Comparison of ENCODE assay signal across 9 cellular contexts in genomic region chr19:50556236-50557008, GRCh38. TPM values are rescaled to one million over a fixed set of nuclear protein-coding genes. Genes with fewer than 3 reads are reported as not detected.
DNase-seq lines count a peak whose midpoint lies in the region; ATAC-seq and TF ChIP-seq lines count a peak whose summit lies in the region.
"Had no signal": no experiment of that assay in that cellular context is flagged by ENCODE, and none has a peak within 500 bp of the region (broad histone marks: within the 10 kb centered on the region; RNA-seq: fewer than 3 reads in every experiment).

No MANE protein-coding gene starts in this region.

- no peak for ATAC-seq in HG03565 (IDR thresholded peaks at IDR 0.05; ENCODE audit: unreplicated experiment)

- peak overlapping the region; percentile 35 for H2BK12ac ChIP-seq in neuronal stem cell (ENCODE audit: low read length)

- H4K91ac ChIP-seq in neuronal stem cell (ENCODE audit: low read depth, low read length, poor library complexity): peak overlapping the region; percentile 94

- H4K8ac ChIP-seq in neuronal stem cell (ENCODE audit: low read depth, low read length): no peak overlapping the region

- peak overlapping the region; percentile 87 for H3K4me2 ChIP-seq in neuronal stem cell (ENCODE audit: insufficient read depth, low read length, poor library complexity, severe bottlenecking)

- H3K36me3 ChIP-seq in neuronal stem cell (replicated peaks in 1 of 2; ENCODE audit: control insufficient read depth in 2 of 2, insufficient read depth in 2 of 2, low read length in 2 of 2): peaks cover 9 to 25% of the 10 kb centered on the region in 2 donors
- H3K36me3 ChIP-seq in stomach smooth muscle (ENCODE audit: control insufficient read depth in 2 of 2, insufficient read depth in 2 of 2, low read length in 2 of 2): no peaks in the 10 kb centered on the region

- H3K4me1 ChIP-seq in neuronal stem cell (ENCODE audit: control insufficient read depth in 2 of 2, insufficient read depth in 1 of 2, low read depth in 1 of 2, low read length in 2 of 2) (peaks cover 13 to 29% of the 10 kb centered on the region in 2 donors), stomach smooth muscle (ENCODE audit: control insufficient read depth, insufficient read depth, low read length) (peaks cover 9% of the 10 kb centered on the region)

- peak overlapping the region; percentile 47 to 54 for H3K4me3 ChIP-seq in foreskin fibroblast (ENCODE audit: low read depth in 1 of 2, low read length in 2 of 2)
- peak overlapping the region in 1 of 2 donors; percentile 58 for H3K4me3 ChIP-seq in neuronal stem cell (ENCODE audit: low read length in 2 of 2)
- H3K4me3 ChIP-seq in stomach smooth muscle (ENCODE audit: low read length in 2 of 2): peak overlapping the region; percentile 60 to 68

- H3K9me3 ChIP-seq in neuronal stem cell (replicated peaks in 1 of 2; ENCODE audit: control insufficient read depth in 2 of 2, insufficient read depth in 1 of 2, low read depth in 1 of 2, low read length in 2 of 2) (no peaks in the 10 kb centered on the region), stomach smooth muscle (ENCODE audit: control insufficient read depth in 2 of 2, low read length in 2 of 2) (no peaks in the 10 kb centered on the region)

- peak overlapping the region; percentile 47 for H2BK120ac ChIP-seq in neuronal stem cell (ENCODE audit: low read depth, low read length)

- H3K27ac ChIP-seq in C4-2B: no peak overlapping the region
- peak overlapping the region; percentile 83 for H3K27ac ChIP-seq in neuronal stem cell (replicated peaks; ENCODE audit: low read length)
- H3K27ac ChIP-seq in stomach smooth muscle (ENCODE audit: low read length): no peak overlapping the region

- H3K9ac ChIP-seq in neuronal stem cell (ENCODE audit: low read depth, low read length, poor library complexity) (peak overlapping the region; percentile 91), stomach smooth muscle (ENCODE audit: low read length in 2 of 2) (no peak overlapping the region)

- H3K14ac ChIP-seq in neuronal stem cell (ENCODE audit: low read length): peak overlapping the region; percentile 75

- H2BK5ac ChIP-seq in neuronal stem cell (ENCODE audit: low read length): peak overlapping the region; percentile 71

- H2AFZ ChIP-seq in neuronal stem cell (ENCODE audit: low read length): no peak overlapping the region

- DNase-seq in HT-29 (ENCODE audit: low spot score) (peak; percentile 78), foreskin fibroblast (peak; percentile 48 to 84), neuronal stem cell (ENCODE audit: low spot score) (peak; percentile 92)
- DNase-seq in activated effector memory CD4-positive, alpha-beta T cell treated with anti-CD3 and anti-CD28 coated beads, Interleukin-2, amount 50 U/mL, for 16 hours: peak; percentile 90

- peak overlapping the region; percentile 97 for H2AK5ac ChIP-seq in neuronal stem cell (ENCODE audit: low read depth, low read length)

- H3K4ac ChIP-seq in neuronal stem cell (ENCODE audit: low read length): peak overlapping the region; percentile 91

- H2BK15ac ChIP-seq in neuronal stem cell (ENCODE audit: low read length): peak overlapping the region; percentile 90

- H3K79me1 ChIP-seq in neuronal stem cell (ENCODE audit: low read depth, low read length): peaks cover 28% of the 10 kb centered on the region

- peak; percentile 98 for TF ChIP-seq CTCF in C4-2B (conservative IDR thresholded peaks at IDR 0.05)
- TF ChIP-seq CTCF in foreskin fibroblast (IDR thresholded peaks at IDR 0.05; ENCODE audit: low read depth, low read length): peak; percentile 91

- no peaks in the 10 kb centered on the region for H3K27me3 ChIP-seq in neuronal stem cell (ENCODE audit: control insufficient read depth in 3 of 3, insufficient read depth in 3 of 3, low read depth in 1 of 3, low read length in 3 of 3)
- peaks cover 48 to 51% of the 10 kb centered on the region in 2 donors for H3K27me3 ChIP-seq in stomach smooth muscle (ENCODE audit: control insufficient read depth in 1 of 2, insufficient read depth in 2 of 2, low read length in 2 of 2)

- peak overlapping the region; percentile 98 for H3K18ac ChIP-seq in neuronal stem cell (ENCODE audit: low read length)

- TF ChIP-seq POLR2A in Raji (IDR thresholded peaks at IDR 0.05; ENCODE audit: insufficient read depth, low read depth, low read length): 0 out of 2 replicates have a peak, but pooled peaks have one; percentile 26

- H3K23ac ChIP-seq in neuronal stem cell (ENCODE audit: low read depth, low read length, poor library complexity): peak overlapping the region; percentile 82

- no CpG with 5 or more reads among the region's 42 CpGs for WGBS in neuronal stem cell (ENCODE audit: extremely low coverage in 2 of 2, insufficient read length in 2 of 2, insufficient replicate concordance in 1 of 2), 2 donors

RNA-seq across cellular contexts. Expression of gene LRRC4B, which starts 11.8 kb away (rescaled TPM):
- total RNA-seq in HT-29 (2014; rRNA removed; shearing (Covaris generic)): not detected in 2 replicates
- polyA plus RNA-seq in neuronal stem cell (2013, experiment 1 of 2): 78.7 TPM
- 78.4 TPM for polyA plus RNA-seq in neuronal stem cell (2013, experiment 2 of 2)
- total RNA-seq: T-helper 2 cell treated with Interferon-gamma antibody and Interleukin-4, amounts not matched to agents 100 ng/mL and 5 ng/mL, for 36 hours had no signal

RNA-seq across cellular contexts. Expression of gene ASPDH, which starts 42.7 kb away (rescaled TPM):
- total RNA-seq in HT-29 (2014; rRNA removed; shearing (Covaris generic)): not detected in 2 replicates
- polyA plus RNA-seq in neuronal stem cell (2013, experiment 1 of 2): not detected
- polyA plus RNA-seq in neuronal stem cell (2013, experiment 2 of 2): not detected
- total RNA-seq: T-helper 2 cell treated with Interferon-gamma antibody and Interleukin-4, amounts not matched to agents 100 ng/mL and 5 ng/mL, for 36 hours had no signal

RNA-seq across cellular contexts. Expression of gene JOSD2, which starts 45.4 kb away (rescaled TPM):
- total RNA-seq in HT-29 (2014; rRNA removed; shearing (Covaris generic)): 89.2 and 92.5 TPM in 2 replicates
- 2.7 TPM for polyA plus RNA-seq in neuronal stem cell (2013, experiment 1 of 2)
- 2.8 TPM for polyA plus RNA-seq in neuronal stem cell (2013, experiment 2 of 2)
